In genomic region chr5:180495292-180495691, GRCh38 we compare ENCODE assay signal across 8 cellular contexts. TPM values are rescaled to one million over a fixed set of nuclear protein-coding genes. Genes with fewer than 3 reads are reported as not detected.
DNase-seq lines count a peak whose midpoint lies in the region; ATAC-seq and TF ChIP-seq lines count a peak whose summit lies in the region.

No MANE protein-coding gene starts in this region.

- H3K27me3 ChIP-seq in heart right ventricle: no peaks in the 10 kb centered on the region
- H3K27me3 ChIP-seq in body of pancreas: no peaks in the 10 kb centered on the region

- ATAC-seq in heart right ventricle (no peak), Right ventricle myocardium superior (ENCODE audit: poor library complexity) (no peak), body of pancreas (no peak), GM21717 (IDR thresholded peaks at IDR 0.05; ENCODE audit: unreplicated experiment) (no peak)

- H3K4me3 ChIP-seq in heart right ventricle (peak overlapping the region; percentile 75 to 99 (median 98)), body of pancreas (peak overlapping the region; percentile 77 to 78), urinary bladder (ENCODE audit: low read depth, low read length) (peak overlapping the region; percentile 99)

- 14 to 18% methylated on average over 7 of the region's 7 CpGs for WGBS in heart right ventricle, 2 donors
- 5 to 13% methylated on average over 7 of the region's 7 CpGs for WGBS in body of pancreas, 2 donors
- WGBS in urinary bladder: 14% methylated on average over 7 of the region's 7 CpGs

- DNase-seq in heart right ventricle (no peak), Right ventricle myocardium superior (no peak), body of pancreas (no peak), lung microvascular endothelial cell (ENCODE audit: low read depth in 2 of 2) (peak; percentile 10 to 20), SHP77 (lab: John Stamatoyannopoulos, UW) (no peak)
- no peak for DNase-seq in stimulated activated CD4-positive, alpha-beta T cell treated with anti-CD3 and anti-CD28 coated beads, Interleukin-1b, Interleukin-23, amount 100 ng/mL, for 48 hours

- no peak for TF ChIP-seq POLR2A in body of pancreas (IDR thresholded peaks at IDR 0.05)

- H3K9me3 ChIP-seq in heart right ventricle (no peaks in the 10 kb centered on the region), body of pancreas (no peaks in the 10 kb centered on the region)

- peaks cover 0 to 19% (median 0%) of the 10 kb centered on the region in 9 donors for H3K36me3 ChIP-seq in heart right ventricle
- no peaks in the 10 kb centered on the region for H3K36me3 ChIP-seq in body of pancreas (replicated peaks in 1 of 2; ENCODE audit: insufficient read depth in 1 of 2, low read depth in 2 of 2)
- no peaks in the 10 kb centered on the region for H3K36me3 ChIP-seq in urinary bladder (ENCODE audit: insufficient read depth)

- H3K4me1 ChIP-seq in heart right ventricle (peaks cover 0 to 47% (median 25%) of the 10 kb centered on the region in 9 donors), body of pancreas (peaks cover 23% of the 10 kb centered on the region), urinary bladder (ENCODE audit: insufficient read depth) (no peaks in the 10 kb centered on the region)

- TF ChIP-seq CTCF in heart right ventricle (IDR thresholded peaks at IDR 0.05) (no peak), body of pancreas (IDR thresholded peaks at IDR 0.05) (no peak)

- peak overlapping the region in 8 of 10 donors; percentile 82 to 95 (median 92) for H3K27ac ChIP-seq in heart right ventricle
- peak overlapping the region in 3 of 4 donors; percentile 85 to 94 (median 88) for H3K27ac ChIP-seq in body of pancreas
- peak overlapping the region; percentile 96 for H3K27ac ChIP-seq in urinary bladder (ENCODE audit: low read depth)

- intact Hi-C loops in heart right ventricle (cut with DNase I): no loop called here
- intact Hi-C loops in Right ventricle myocardium superior (cut with DNase I): no loop called here
- intact Hi-C loops in body of pancreas (cut with DNase I): no loop called here

RNA-seq across cellular contexts. Expression of gene CNOT6, which starts 1.1 kb away (rescaled TPM):
- total RNA-seq in heart right ventricle (10 to 100 TPM in 9 of 10 donors, 1 to 10 TPM in 1; 9.4 to 20.5 (median 14.0) TPM), Right ventricle myocardium superior (13.8 TPM), body of pancreas (1 to 10 TPM; 4.0 to 7.5 TPM), lung microvascular endothelial cell (14.4 and 15.1 TPM in 2 replicates), urinary bladder (35.4 TPM)
- polyA plus RNA-seq in heart right ventricle (1 to 10 TPM; 3.8 to 4.7 TPM), urinary bladder (9.4 TPM)

Comparison
In these comparisons a context has a peak if more than half of its experiments do, and no peak if none do; other contexts are left out.
1. DNase-seq: peak in lung microvascular endothelial cell (2 of 2); none in heart right ventricle (0 of 2), Right ventricle myocardium superior (single experiment), body of pancreas (0 of 4), stimulated activated CD4-positive, alpha-beta T cell treated with anti-CD3 and anti-CD28 coated beads, Interleukin-1b, Interleukin-23, amount 100 ng/mL, for 48 hours (single experiment) and SHP77 (0 of 2).
2. Peak in every context shown above with its lines, with median percentiles within 50 percentile points of each other: H3K27ac ChIP-seq and H3K4me3 ChIP-seq.